ENCODE assay signal across 8 cellular contexts in genomic region chr1:56820755-56821461, GRCh38. TPM values are rescaled to one million over a fixed set of nuclear protein-coding genes. Genes with fewer than 3 reads are reported as not detected.
DNase-seq lines count a peak whose midpoint lies in the region; ATAC-seq and TF ChIP-seq lines count a peak whose summit lies in the region.

No MANE protein-coding gene starts in this region.

- H2AFZ ChIP-seq in OCI-LY7 (ENCODE audit: low read length) (no peak overlapping the region), fibroblast of lung (ENCODE audit: low read length) (peak overlapping the region; percentile 39), neural cell (ENCODE audit: low read depth, low read length) (no peak overlapping the region)

- H3F3A ChIP-seq in neural cell (ENCODE audit: insufficient read depth, low read length, poor library complexity, severe bottlenecking) = no peaks in the 10 kb centered on the region

- H3K9ac ChIP-seq in fibroblast of lung (ENCODE audit: insufficient read depth, low read length) = no peak overlapping the region
- H3K9ac ChIP-seq in neural cell (ENCODE audit: low read length) = no peak overlapping the region

- TF ChIP-seq EP300 in neural cell (conservative IDR thresholded peaks at IDR 0.05; ENCODE audit: poor library complexity, severe bottlenecking) = no peak

- H3K36me3 ChIP-seq in OCI-LY7 (ENCODE audit: insufficient read depth, low read length) = no peaks in the 10 kb centered on the region
- no peaks in the 10 kb centered on the region for H3K36me3 ChIP-seq in fibroblast of lung (ENCODE audit: control insufficient read depth, insufficient read depth, low read length)
- no peaks in the 10 kb centered on the region for H3K36me3 ChIP-seq in neural cell (ENCODE audit: insufficient read depth, low read length)

- H3K9me3 ChIP-seq in OCI-LY7 (ENCODE audit: low read length) = no peaks in the 10 kb centered on the region
- H3K9me3 ChIP-seq in fibroblast of lung (ENCODE audit: control insufficient read depth, insufficient read depth, low read depth, low read length) = no peaks in the 10 kb centered on the region
- H3K9me3 ChIP-seq in neural cell (ENCODE audit: low read length) = no peaks in the 10 kb centered on the region

- no peak overlapping the region for H3K27ac ChIP-seq in OCI-LY7 (ENCODE audit: low read depth, low read length, poor library complexity, severe bottlenecking)
- no peak overlapping the region for H3K27ac ChIP-seq in fibroblast of lung (ENCODE audit: insufficient read depth, low read length)
- no peak overlapping the region for H3K27ac ChIP-seq in neural cell (ENCODE audit: low read length)
- H3K27ac ChIP-seq in substantia nigra (ENCODE audit: low read depth, low read length, poor library complexity, severe bottlenecking) = no peak overlapping the region

- no peaks in the 10 kb centered on the region for H3K36me3 Mint-ChIP-seq in activated T-cell treated with anti-CD3 and anti-CD28 coated beads, Interleukin-2, amount 50 U/mL, for 24 hours (ENCODE audit: low read depth)

- H3K4me2 ChIP-seq in OCI-LY7 (ENCODE audit: low read length) = no peak overlapping the region
- H3K4me2 ChIP-seq in fibroblast of lung (ENCODE audit: extremely low read depth, insufficient read depth, low read length) = peak overlapping the region; percentile 48
- H3K4me2 ChIP-seq in neural cell (ENCODE audit: low read length) = no peak overlapping the region

- intact Hi-C loops in OCI-LY7 (cut with micrococcal nuclease; ENCODE audit: unreplicated experiment) = no loop called here

- no TSS peak for BruUV-seq in OCI-LY7 (replicated peaks; lab: Mats Ljungman, UMichigan)

- no peaks in the 10 kb centered on the region for H3K4me1 Mint-ChIP-seq in activated T-cell treated with anti-CD3 and anti-CD28 coated beads, Interleukin-2, amount 50 U/mL, for 24 hours (ENCODE audit: low read depth)

- H3K27me3 Mint-ChIP-seq in activated T-cell treated with anti-CD3 and anti-CD28 coated beads, Interleukin-2, amount 50 U/mL, for 24 hours = peaks cover 47% of the 10 kb centered on the region

- no peaks in the 10 kb centered on the region for H3K79me2 ChIP-seq in OCI-LY7 (ENCODE audit: insufficient read depth, low read depth, low read length)
- H3K79me2 ChIP-seq in fibroblast of lung (ENCODE audit: control insufficient read depth, insufficient read depth, low read length) = no peaks in the 10 kb centered on the region
- no peaks in the 10 kb centered on the region for H3K79me2 ChIP-seq in neural cell (replicated peaks; ENCODE audit: insufficient read depth, low read length)

- H3K27me3 ChIP-seq in fibroblast of lung (ENCODE audit: control insufficient read depth, insufficient read depth, low read length) (no peaks in the 10 kb centered on the region), neural cell (ENCODE audit: insufficient read depth, low read depth, low read length) (no peaks in the 10 kb centered on the region)

- H3K4me3 ChIP-seq in OCI-LY7 (ENCODE audit: low read depth, low read length, poor library complexity, severe bottlenecking) (no peak overlapping the region), fibroblast of lung (replicated peaks in 1 of 4; ENCODE audit: control extremely low read depth in 1 of 4, insufficient read depth in 1 of 4, low read depth in 3 of 4, low read length in 4 of 4) (no peak overlapping the region), neural cell (ENCODE audit: low read length) (no peak overlapping the region)

- peak; percentile 81 for DNase-seq in DMS153 (lab: John Stamatoyannopoulos, UW)
- peak; percentile 70 for DNase-seq in HT1080 (ENCODE audit: low read depth)
- DNase-seq in OCI-LY7 (ENCODE audit: low spot score) = peak; percentile 56
- DNase-seq in activated T-cell treated with anti-CD3 and anti-CD28 coated beads, Interleukin-2, amount 50 U/mL, for 24 hours = peak; percentile 77
- peak; percentile 58 to 78 for DNase-seq in fibroblast of lung (ENCODE audit: low read depth in 2 of 2)
- DNase-seq in substantia nigra (lab: John Stamatoyannopoulos, UW) = peak in 43 of 49 donors; percentile 8 to 86 (median 52)

- peak; percentile 37 for TF ChIP-seq RAD21 in neural cell (conservative IDR thresholded peaks at IDR 0.05)

- H3K9me2 ChIP-seq in OCI-LY7 (ENCODE audit: insufficient read depth, low read length) (no peaks in the 10 kb centered on the region), neural cell (ENCODE audit: insufficient read depth, low read length) (no peaks in the 10 kb centered on the region)

- H4K20me1 ChIP-seq in OCI-LY7 (ENCODE audit: insufficient read depth, low read length) (no peaks in the 10 kb centered on the region), fibroblast of lung (ENCODE audit: control insufficient read depth, extremely low read depth, insufficient read depth, low read length) (no peaks in the 10 kb centered on the region), neural cell (ENCODE audit: insufficient read depth) (no peaks in the 10 kb centered on the region)

- no peak overlapping the region for H3K27ac Mint-ChIP-seq in activated T-cell treated with anti-CD3 and anti-CD28 coated beads, Interleukin-2, amount 50 U/mL, for 24 hours

- no peaks in the 10 kb centered on the region for H3K4me1 ChIP-seq in OCI-LY7 (ENCODE audit: insufficient read depth, low read length, poor library complexity, severe bottlenecking)
- H3K4me1 ChIP-seq in fibroblast of lung (ENCODE audit: control insufficient read depth, extremely low read depth, insufficient read depth, low read length) = peaks cover 8% of the 10 kb centered on the region

- CTCF ChIA-PET in OCI-LY7 (lab: Charles Lee; ENCODE audit: unreplicated experiment) = interaction anchor here (0.6 kb wide), 1 partner anchor 1225 kb away, joined by 3 read pairs; no protein-coding TSS in a partner anchor

- no peaks in the 10 kb centered on the region for H3K9me3 Mint-ChIP-seq in activated T-cell treated with anti-CD3 and anti-CD28 coated beads, Interleukin-2, amount 50 U/mL, for 24 hours

- H3K4me3 Mint-ChIP-seq in activated T-cell treated with anti-CD3 and anti-CD28 coated beads, Interleukin-2, amount 50 U/mL, for 24 hours = no peak overlapping the region

- POLR2A ChIA-PET in OCI-LY7 (lab: Charles Lee) = no interaction called here

- peak; percentile 56 for ATAC-seq in GM21447 (IDR thresholded peaks at IDR 0.05; ENCODE audit: unreplicated experiment)

- TF ChIP-seq CTCF in OCI-LY7 (conservative IDR thresholded peaks at IDR 0.05; ENCODE audit: low read length) = peak; percentile 91
- peak; percentile 97 to 98 for TF ChIP-seq CTCF in fibroblast of lung (conservative IDR thresholded peaks at IDR 0.05 in 1 of 2, IDR thresholded peaks at IDR 0.05 in 1 of 2; ENCODE audit: low read depth in 1 of 2, low read length in 2 of 2)
- TF ChIP-seq CTCF in neural cell (IDR thresholded peaks at IDR 0.05; ENCODE audit: poor library complexity, severe bottlenecking) = peak; percentile 43

TF ChIP-seq in neural cell, 6 proteins besides CTCF, POLR2A, EP300 and RAD21:
- TF ChIP-seq TAF1 (IDR thresholded peaks at IDR 0.05; ENCODE audit: low read depth) = no peak
- peak; percentile 19 for TF ChIP-seq SMC3 (conservative IDR thresholded peaks at IDR 0.05; ENCODE audit: poor library complexity)
TF ChIP-seq in neural cell: peak in this region for 1.

RNA-seq across cellular contexts. Expression of gene FYB2, which starts 1.7 kb away (rescaled TPM):
- total RNA-seq in HT1080 (2014; rRNA removed; shearing (Covaris generic)) = not detected in 2 replicates
- polyA plus RNA-seq in HT1080 (2015; cell fraction: cytosol; rRNA removed) = not detected in 2 replicates
- not detected in 2 replicates for polyA plus RNA-seq in HT1080 (2015; cell fraction: nucleus; rRNA removed)
- total RNA-seq in OCI-LY7 (2014; rRNA removed; shearing (Covaris generic)) = not detected in 2 replicates
- total RNA-seq in OCI-LY7 (2022) = not detected in 2 replicates
- total RNA-seq in fibroblast of lung = not detected in 2 replicates
- polyA plus RNA-seq in fibroblast of lung = not detected in 2 replicates
- not detected in 2 replicates for polyA plus RNA-seq in fibroblast of lung (2012)
- not detected in 2 replicates for polyA minus RNA-seq in fibroblast of lung (ENCODE audit: low replicate concordance)
- polyA plus RNA-seq in neural cell = 0.69 TPM in 1 of 2 replicates, not detected in the other
- polyA minus RNA-seq in neural cell = 0.23 TPM in 1 of 2 replicates, not detected in the other

RNA-seq across cellular contexts. Expression of gene C8A, which starts 33.7 kb away (rescaled TPM):
- not detected in 2 replicates for total RNA-seq in HT1080 (2014; rRNA removed; shearing (Covaris generic))
- not detected in 2 replicates for polyA plus RNA-seq in HT1080 (2015; cell fraction: cytosol; rRNA removed)
- polyA plus RNA-seq in HT1080 (2015; cell fraction: nucleus; rRNA removed) = not detected in 2 replicates
- not detected in 2 replicates for total RNA-seq in OCI-LY7 (2014; rRNA removed; shearing (Covaris generic))
- total RNA-seq in OCI-LY7 (2022) (not detected in 2 replicates), fibroblast of lung (not detected in 2 replicates)
- polyA plus RNA-seq in fibroblast of lung (not detected in 2 replicates), neural cell (not detected in 2 replicates)
- not detected in 2 replicates for polyA plus RNA-seq in fibroblast of lung (2012)
- polyA minus RNA-seq in fibroblast of lung (ENCODE audit: low replicate concordance) (not detected in 2 replicates), neural cell (not detected in 2 replicates)

Comparison
In these comparisons a context has a peak if more than half of its experiments do, and no peak if none do; other contexts are left out.
1. CTCF ChIP-seq: peak in every context shown above with its lines; median percentile 98 in fibroblast of lung; 91 in OCI-LY7; 43 in neural cell.